Comparison of ENCODE assay signal across 8 cellular contexts in genomic region chr20:25867776-25868649, GRCh38.
DNase-seq lines count a peak whose midpoint lies in the region; ATAC-seq, FAIRE-seq and TF ChIP-seq lines count a peak whose summit lies in the region.

No MANE protein-coding gene starts in this region.

- intact Hi-C loops in prostate gland (cut with DNase I) (no loop called here), vagina (cut with DNase I) (no loop called here)

- no peaks in the 10 kb centered on the region for H3K36me3 ChIP-seq in right atrium auricular region
- no peaks in the 10 kb centered on the region for H3K36me3 ChIP-seq in prostate gland
- H3K36me3 ChIP-seq in vagina = no peaks in the 10 kb centered on the region

- peak; percentile 82 for ATAC-seq in HG02884 (IDR thresholded peaks at IDR 0.05; ENCODE audit: unreplicated experiment)

- no peak for TF ChIP-seq CTCF in right atrium auricular region (IDR thresholded peaks at IDR 0.05)
- TF ChIP-seq CTCF in prostate gland (IDR thresholded peaks at IDR 0.05) = no peak
- TF ChIP-seq CTCF in vagina (IDR thresholded peaks at IDR 0.05) = no peak

- H3K27ac ChIP-seq in right atrium auricular region (peak overlapping the region in 1 of 2 donors; percentile 23), prostate gland (no peak overlapping the region), vagina (no peak overlapping the region)

- H3K9me3 ChIP-seq in right atrium auricular region (no peaks in the 10 kb centered on the region), prostate gland (no peaks in the 10 kb centered on the region), vagina (no peaks in the 10 kb centered on the region)

- WGBS in prostate gland = 25% methylated on average over 44 of the region's 46 CpGs

- no peak for FAIRE-seq in H54 (lab: Jason Lieb, UNC)

- H3K27me3 ChIP-seq in right atrium auricular region (no peaks in the 10 kb centered on the region), prostate gland (replicated peaks; ENCODE audit: insufficient read depth) (no peaks in the 10 kb centered on the region), vagina (no peaks in the 10 kb centered on the region)

- no peak for TF ChIP-seq POLR2A in prostate gland (IDR thresholded peaks at IDR 0.05)
- TF ChIP-seq POLR2A in vagina (IDR thresholded peaks at IDR 0.05) = no peak
- no peak for TF ChIP-seq POLR2A in H54 (IDR thresholded peaks at IDR 0.05; ENCODE audit: low read depth, low read length)

- H3K4me3 ChIP-seq in right atrium auricular region (peak overlapping the region; percentile 36 to 55), prostate gland (peak overlapping the region; percentile 3 to 12), vagina (peak overlapping the region; percentile 25 to 47)

- peaks cover 0 to 33% of the 10 kb centered on the region in 2 donors for H3K4me1 ChIP-seq in right atrium auricular region
- no peaks in the 10 kb centered on the region for H3K4me1 ChIP-seq in prostate gland (replicated peaks)
- H3K4me1 ChIP-seq in vagina = peaks cover 24% of the 10 kb centered on the region

- DNase-seq in DMS53 treated with DMSO at 0.1 percent for 48 hours (lab: John Stamatoyannopoulos, UW; ENCODE audit: unreplicated experiment) = peak; percentile 68
- peak; percentile 48 to 73 for DNase-seq in SHP77 (lab: John Stamatoyannopoulos, UW)
- peak; percentile 48 to 93 (median 78) for DNase-seq in amygdala (lab: John Stamatoyannopoulos, UW)
- peak; percentile 87 for DNase-seq in right atrium auricular region (ENCODE audit: low spot score)
- DNase-seq in prostate gland (ENCODE audit: low spot score) = peak; percentile 48
- DNase-seq in vagina (ENCODE audit: extremely low spot score in 2 of 2) = no peak
- no peak for DNase-seq in H54 (ENCODE audit: insufficient read length, low spot score)

Comparison
In these comparisons a context has a peak if more than half of its experiments do, and no peak if none do; other contexts are left out.
1. DNase-seq: peak in DMS53 treated with DMSO at 0.1 percent for 48 hours (single experiment), SHP77 (2 of 2), amygdala (56 of 56), right atrium auricular region (single experiment) and prostate gland (single experiment); none in vagina (0 of 2) and H54 (single experiment).
2. Peak in every context shown above with its lines, with median percentiles within 50 percentile points of each other: H3K4me3 ChIP-seq.